8 cellular contexts compared by ENCODE assay signal in genomic region chr3:143805476-143805875, GRCh38. TPM values are rescaled to one million over a fixed set of nuclear protein-coding genes. Genes with fewer than 3 reads are reported as not detected.
DNase-seq lines count a peak whose midpoint lies in the region; ATAC-seq and TF ChIP-seq lines count a peak whose summit lies in the region.
"Not testable (repeated sequence)": the region's sequence is repeated elsewhere in the genome, so short reads cannot be mapped to it uniquely, and the experiment has no call there.
"Had no signal": no experiment of that assay in that cellular context is flagged by ENCODE, and none has a peak within 500 bp of the region (broad histone marks: within the 10 kb centered on the region; RNA-seq: fewer than 3 reads in every experiment).

No MANE protein-coding gene starts in this region.

- not testable (repeated sequence) for TF ChIP-seq EP300 in esophagus muscularis mucosa (IDR thresholded peaks at IDR 0.05)

- H3K27me3 Mint-ChIP-seq in CD14-positive monocyte (ENCODE audit: low read depth in 3 of 3); GM23338 (ENCODE audit: insufficient read depth, low read depth, poor library complexity); endodermal cell (ENCODE audit: insufficient read depth): not testable (repeated sequence)

- not testable (repeated sequence) for H3K27me3 ChIP-seq in GM23338 (ENCODE audit: insufficient read depth); HUES48 (ENCODE audit: control insufficient read depth, insufficient read depth, low read length); OCI-LY3 (ENCODE audit: low read depth, low read length); endodermal cell (ENCODE audit: control insufficient read depth, insufficient read depth, low read length, poor library complexity, severe bottlenecking); esophagus muscularis mucosa

- not testable (repeated sequence) for H4K20me1 ChIP-seq in GM23338 (replicated peaks; ENCODE audit: insufficient read depth); OCI-LY3 (ENCODE audit: insufficient read depth, low read length)

- ATAC-seq in GM23338 = not testable (repeated sequence)

- H3K9me3 ChIP-seq in HUES48 (ENCODE audit: control insufficient read depth, insufficient read depth, low read length); OCI-LY3 (ENCODE audit: insufficient read depth, low read length); endodermal cell (ENCODE audit: control insufficient read depth, low read length); esophagus muscularis mucosa: not testable (repeated sequence)

- peak overlapping the region in 6 of 7 donors; percentile 76 to 94 (median 88) for H3K27ac Mint-ChIP-seq in CD14-positive monocyte
- H3K27ac Mint-ChIP-seq in GM23338 = peak overlapping the region; percentile 72
- peak overlapping the region; percentile 62 for H3K27ac Mint-ChIP-seq in endodermal cell

- WGBS in endodermal cell (ENCODE audit: insufficient coverage in 1 of 2, insufficient read length in 1 of 2), 2 experiments = 40 to 60% methylated on average over 1 to 7 of the region's 7 CpGs
- 97% methylated on average over 7 of the region's 7 CpGs for WGBS in esophagus muscularis mucosa

- H3K4me1 Mint-ChIP-seq in CD14-positive monocyte (peaks cover 35% of the 10 kb centered on the region), GM23338 (peaks cover 16% of the 10 kb centered on the region), endodermal cell (peaks cover 14% of the 10 kb centered on the region)

- not testable (repeated sequence) for H3K9me2 ChIP-seq in GM23338 (ENCODE audit: insufficient read depth)

- not testable (repeated sequence) for H3K9ac ChIP-seq in HUES48 (ENCODE audit: low read depth, low read length); OCI-LY3 (ENCODE audit: low read length); endodermal cell (ENCODE audit: extremely low read depth, low read length, poor library complexity, severe bottlenecking)

- H3K36me3 Mint-ChIP-seq in CD14-positive monocyte; GM23338 (ENCODE audit: low read depth); endodermal cell (ENCODE audit: low read depth): not testable (repeated sequence)

- H3K27ac ChIP-seq in GM23338 (ENCODE audit: low read depth) = peak overlapping the region; percentile 79; the same call in 1 of the 2 replicates
- peak overlapping the region; percentile 51 for H3K27ac ChIP-seq in HUES48 (ENCODE audit: low read depth, low read length)
- H3K27ac ChIP-seq in OCI-LY3 (ENCODE audit: low read length) = peak overlapping the region; percentile 19; the same call in 1 of the 2 replicates
- not testable (repeated sequence) for H3K27ac ChIP-seq in endodermal cell (ENCODE audit: low read depth, low read length); esophagus muscularis mucosa (replicated peaks in 1 of 4)

- H3K4me3 Mint-ChIP-seq in CD14-positive monocyte, GM23338, endodermal cell: not testable (repeated sequence)

- H3K4me2 ChIP-seq in GM23338 = not testable (repeated sequence)
- peak overlapping the region; percentile 57; the same call in 1 of the 2 replicates for H3K4me2 ChIP-seq in OCI-LY3 (ENCODE audit: low read length)

- not testable (repeated sequence) for TF ChIP-seq POLR2A in esophagus muscularis mucosa (IDR thresholded peaks at IDR 0.05; ENCODE audit: low read depth)

- H3K36me3 ChIP-seq in GM23338 (ENCODE audit: insufficient read depth); HUES48 (ENCODE audit: control insufficient read depth, insufficient read depth, low read length); OCI-LY3 (replicated peaks; ENCODE audit: low read depth, low read length); endodermal cell (ENCODE audit: control insufficient read depth, insufficient read depth, low read length); esophagus muscularis mucosa: not testable (repeated sequence)

- not testable (repeated sequence) for TF ChIP-seq CTCF in CD14-positive monocyte (IDR thresholded peaks at IDR 0.05); GM23338 (conservative IDR thresholded peaks at IDR 0.05; ENCODE audit: low read depth in 2 of 2); OCI-LY3 (IDR thresholded peaks at IDR 0.05; ENCODE audit: low read depth, low read length); endodermal cell (conservative IDR thresholded peaks at IDR 0.05); esophagus muscularis mucosa (IDR thresholded peaks at IDR 0.05)

- DNase-seq in CD14-positive monocyte (ENCODE audit: low spot score) = not testable (repeated sequence)
- peak; percentile 25 for DNase-seq in GM23338 (ENCODE audit: low spot score)
- peak; percentile 87 for DNase-seq in endodermal cell
- peak; percentile 4 for DNase-seq in esophagus muscularis mucosa (ENCODE audit: extremely low spot score)
- DNase-seq in iPS DF 4.7 (ENCODE audit: extremely low read depth, low spot score) = peak; percentile 33

- H3K4me3 ChIP-seq in GM23338; HUES48 (ENCODE audit: low read depth, low read length); OCI-LY3 (ENCODE audit: low read length); endodermal cell (ENCODE audit: low read length); esophagus muscularis mucosa: not testable (repeated sequence)

- peaks cover 10% of the 10 kb centered on the region; the same call in 1 of the 2 replicates for H3K4me1 ChIP-seq in GM23338 (ENCODE audit: insufficient read depth)
- not testable (repeated sequence) for H3K4me1 ChIP-seq in HUES48 (ENCODE audit: control insufficient read depth, insufficient read depth, low read length); endodermal cell (ENCODE audit: control insufficient read depth, insufficient read depth, low read length)
- H3K4me1 ChIP-seq in OCI-LY3 (ENCODE audit: low read length) = peaks cover 35% of the 10 kb centered on the region
- H3K4me1 ChIP-seq in esophagus muscularis mucosa = peaks cover 0 to 37% (median 24%) of the 10 kb centered on the region in 4 donors

- not testable (repeated sequence) for H3K9me3 Mint-ChIP-seq in CD14-positive monocyte, GM23338, endodermal cell

- not testable (repeated sequence) for H3K79me2 ChIP-seq in GM23338 (replicated peaks; ENCODE audit: insufficient read depth); OCI-LY3 (ENCODE audit: low read length)

- H3F3A ChIP-seq in GM23338 (replicated peaks; ENCODE audit: low read depth) = not testable (repeated sequence)

- intact Hi-C loops in CD14-positive monocyte (cut with micrococcal nuclease); esophagus muscularis mucosa (cut with DNase I): not testable (repeated sequence)

- H2AFZ ChIP-seq in GM23338 = peak overlapping the region; percentile 94; the same call in 1 of the 2 replicates
- H2AFZ ChIP-seq in OCI-LY3 (ENCODE audit: low read depth, low read length) = not testable (repeated sequence)

TF ChIP-seq in GM23338, 12 proteins besides CTCF, POLR2A, EP300 and RAD21:
- 0 out of 2 replicates have a peak, but pooled peaks have one; percentile 6 for TF ChIP-seq CREB1 (CRISPR knock-in tag; IDR thresholded peaks at IDR 0.05; ENCODE audit: low read depth)

RNA-seq across cellular contexts. Expression of gene SLC9A9, which starts 42.8 kb away (rescaled TPM):
- polyA plus RNA-seq in CD14-positive monocyte (10 to 100 TPM; 27.0 to 32.8 TPM), GM23338 (2016; fragmentation: Nextera tagmentation; extraction: Ambion mirVana) (0.66 and 1.3 TPM in 2 replicates)
- total RNA-seq in GM23338 (2014; rRNA removed; shearing (Covaris generic)) = 0.93 and 1.6 TPM in 2 replicates
- total RNA-seq in endodermal cell (1 to 10 TPM; 1.3 to 3.7 TPM), esophagus muscularis mucosa (10 to 100 TPM; 13.4 to 15.0 (median 14.4) TPM)
- 1.5 TPM for polyA plus RNA-seq in endodermal cell (2013, experiment 1 of 2)
- 1.9 TPM for polyA plus RNA-seq in endodermal cell (2013, experiment 2 of 2)
- total RNA-seq: Daoy had no signal
